In genomic region chr17:39979865-39980401, GRCh38 we compare ENCODE assay signal across 1 cellular context.
A peak's percentile ranks its signal among the peaks of the same experiment; 100 is the strongest.
TF ChIP-seq lines count a peak whose summit lies in the region.

No MANE protein-coding gene starts in this region.

TF ChIP-seq in K562, 482 proteins besides CTCF, POLR2A, EP300 and RAD21 (continued from another document and continues in another):
- TF ChIP-seq ZNF639 (CRISPR knock-in tag; conservative IDR thresholded peaks at IDR 0.05 in 1 of 2, IDR thresholded peaks at IDR 0.05 in 1 of 2) (peak in 1 of 2 experiments; percentile 2; a peak in 2 of 4 replicates), SMARCE1 (IDR thresholded peaks at IDR 0.05) (peak; percentile 89), CAMTA2 (CRISPR knock-in tag; conservative IDR thresholded peaks at IDR 0.05) (no peak), ZNF324 (CRISPR knock-in tag; IDR thresholded peaks at IDR 0.05) (no peak), ZFP30 (CRISPR knock-in tag; IDR thresholded peaks at IDR 0.05; ENCODE audit: borderline replicate concordance) (no peak), NCOA4 (IDR thresholded peaks at IDR 0.05; ENCODE audit: partially characterized antibody) (no peak), CBFB (CRISPR knock-in tag; IDR thresholded peaks at IDR 0.05) (no peak), ID3 (CRISPR knock-in tag; IDR thresholded peaks at IDR 0.05) (no peak), ID3 (tag; IDR thresholded peaks at IDR 0.05) (no peak), ZNF696 (CRISPR knock-in tag; conservative IDR thresholded peaks at IDR 0.05) (no peak), FOXP1 (CRISPR knock-in tag; IDR thresholded peaks at IDR 0.05) (no peak), MCM5 (IDR thresholded peaks at IDR 0.05; ENCODE audit: low read depth) (no peak), HNRNPH1 (optimal IDR thresholded peaks at IDR 0.05; ENCODE audit: low read depth, low read length) (no peak), ZNF212 (CRISPR knock-in tag; IDR thresholded peaks at IDR 0.05) (no peak), MAFG (tag; conservative IDR thresholded peaks at IDR 0.05) (no peak), MITF (IDR thresholded peaks at IDR 0.05) (no peak), CBFA2T3 (IDR thresholded peaks at IDR 0.05) (peak; percentile 50), CXXC5 (CRISPR knock-in tag; IDR thresholded peaks at IDR 0.05) (no peak), MAZ (CRISPR knock-in tag; conservative IDR thresholded peaks at IDR 0.05 in 1 of 2, IDR thresholded peaks at IDR 0.05 in 1 of 2) (peak in 1 of 2 experiments; percentile 44; a peak in 1 of 4 replicates), NONO (IDR thresholded peaks at IDR 0.05; ENCODE audit: low read depth in 2 of 2, low read length in 1 of 2) (0 out of 4 replicates have a peak, but pooled peaks of 1 of the 2 experiments have one; percentile 5), SMAD3 (CRISPR knock-in tag; conservative IDR thresholded peaks at IDR 0.05) (no peak), CHD1 (IDR thresholded peaks at IDR 0.05; ENCODE audit: low read length) (no peak), FOS (IDR thresholded peaks at IDR 0.05; ENCODE audit: extremely low read depth, insufficient read length) (no peak), SPI1 (IDR thresholded peaks at IDR 0.05; ENCODE audit: borderline replicate concordance, low read depth, low read length) (peak; percentile 28; the same call in 1 of the 2 replicates), ZNF175 (CRISPR knock-in tag; IDR thresholded peaks at IDR 0.05; ENCODE audit: low read depth) (no peak), ZMIZ1 (IDR thresholded peaks at IDR 0.05; ENCODE audit: low read depth in 2 of 2, low read length in 2 of 2) (no peak), TBL1XR1 (IDR thresholded peaks at IDR 0.05; ENCODE audit: low read length in 2 of 2) (no peak), ZNF395 (CRISPR knock-in tag; IDR thresholded peaks at IDR 0.05) (no peak), SUPT5H (IDR thresholded peaks at IDR 0.05) (peak; percentile 45), HDAC1 (IDR thresholded peaks at IDR 0.05) (peak in 1 of 2 experiments; percentile 79; a peak in 2 of 4 replicates), TRIM24 (IDR thresholded peaks at IDR 0.05) (peak in 1 of 2 experiments; percentile 32; a peak in 1 of 4 replicates), NFATC3 (IDR thresholded peaks at IDR 0.05) (no peak), DIDO1 (tag; IDR thresholded peaks at IDR 0.05; ENCODE audit: low read depth) (no peak), MEF2A (IDR thresholded peaks at IDR 0.05; ENCODE audit: control insufficient read depth, low read depth, low read length) (0 out of 2 replicates have a peak, but pooled peaks have one; percentile 12), ARID1B (IDR thresholded peaks at IDR 0.05) (peak; percentile 73), GATA2 (CRISPR knock-in tag; IDR thresholded peaks at IDR 0.05) (peak; percentile 49; the same call in 1 of the 2 replicates), ZNF224 (CRISPR knock-in tag; IDR thresholded peaks at IDR 0.05) (no peak), CBX3 (IDR thresholded peaks at IDR 0.05; ENCODE audit: borderline replicate concordance in 1 of 2, low read length in 2 of 2) (no peak; a peak in 1 of 3 replicates), DACH1 (IDR thresholded peaks at IDR 0.05; ENCODE audit: partially characterized antibody) (no peak), RNF2 (IDR thresholded peaks at IDR 0.05) (peak; percentile 27; the same call in 1 of the 2 replicates), ZSCAN29 (IDR thresholded peaks at IDR 0.05) (no peak), JUND (IDR thresholded peaks at IDR 0.05; ENCODE audit: borderline replicate concordance, low read depth, low read length) (0 out of 2 replicates have a peak, but pooled peaks have one; percentile 38), JUND (tag; IDR thresholded peaks at IDR 0.05; ENCODE audit: borderline replicate concordance, low read depth, low read length) (no peak; the same call in 2 of the 3 replicates), COPS2 (conservative IDR thresholded peaks at IDR 0.05) (no peak), ZNF3 (CRISPR knock-in tag; IDR thresholded peaks at IDR 0.05) (no peak), ZNF408 (CRISPR knock-in tag; IDR thresholded peaks at IDR 0.05; ENCODE audit: low read depth) (no peak), E2F5 (CRISPR knock-in tag; IDR thresholded peaks at IDR 0.05) (no peak), SMARCA4 (IDR thresholded peaks at IDR 0.05) (peak; percentile 90), TCF3 (CRISPR knock-in tag; IDR thresholded peaks at IDR 0.05) (no peak), CSDE1 (IDR thresholded peaks at IDR 0.05) (peak in 1 of 2 experiments; percentile 72; a peak in 1 of 4 replicates), MEF2D (tag; conservative IDR thresholded peaks at IDR 0.05; ENCODE audit: low read depth) (peak; percentile 41; the same call in 1 of the 2 replicates), TEAD4 (IDR thresholded peaks at IDR 0.05; ENCODE audit: low read length) (peak; percentile 71), TEAD4 (CRISPR knock-in tag; IDR thresholded peaks at IDR 0.05; ENCODE audit: borderline replicate concordance) (no peak)
